Comparison of ENCODE assay signal across 8 cellular contexts in the genomic region with DNA sequence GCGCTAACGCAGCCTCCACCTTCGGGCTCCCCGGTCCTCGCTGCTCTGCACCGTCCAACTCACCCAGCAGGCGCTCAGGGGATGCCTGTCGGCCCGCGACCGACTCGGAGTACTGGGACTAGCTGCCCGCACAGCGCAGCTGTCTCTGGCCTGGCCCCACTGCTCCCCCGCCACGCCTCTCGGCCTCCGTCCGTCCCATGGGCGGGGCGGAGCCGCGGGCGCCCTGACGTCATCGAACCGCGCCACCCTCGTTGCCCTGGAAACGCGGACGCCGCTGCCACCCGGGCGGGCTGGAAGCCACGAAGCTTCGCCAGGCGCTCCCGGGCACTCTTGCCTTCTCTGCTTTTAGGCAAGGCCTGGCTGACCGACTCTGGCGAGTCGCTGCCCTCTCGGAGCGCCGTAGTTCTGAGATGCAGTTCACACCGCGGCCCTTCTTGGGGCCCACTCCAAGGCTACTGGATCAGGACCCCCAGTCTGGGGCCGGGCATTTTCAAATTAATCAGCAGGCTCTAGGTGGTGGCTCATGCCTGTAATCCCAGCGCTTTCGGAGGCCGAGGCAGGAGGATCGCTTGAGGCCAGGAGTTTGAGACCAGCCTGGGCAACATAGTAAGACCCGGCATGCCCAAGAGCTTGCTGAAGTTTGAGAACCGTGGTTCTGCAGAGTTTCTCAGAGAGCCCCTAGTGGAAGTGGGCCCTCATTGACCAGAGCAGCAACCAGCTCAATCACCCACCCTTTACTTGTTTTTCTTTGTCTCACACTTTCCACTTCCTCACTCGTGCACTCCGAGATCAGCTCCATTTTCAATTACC. TPM values are rescaled to one million over a fixed set of nuclear protein-coding genes. Genes with fewer than 3 reads are reported as not detected.
DNase-seq lines count a peak whose midpoint lies in the region; ATAC-seq and TF ChIP-seq lines count a peak whose summit lies in the region.

No MANE protein-coding gene starts in this region.

- H3K27me3 ChIP-seq in left ventricle myocardium inferior (ENCODE audit: low read depth) (no peaks in the 10 kb centered on the region), psoas muscle (ENCODE audit: insufficient read depth in 3 of 3, low read length in 2 of 3) (no peaks in the 10 kb centered on the region), uterus (no peaks in the 10 kb centered on the region)

- CTCF ChIA-PET in T-cell (lab: Charles Lee), result interaction anchor here in 1 of 2 donors (0.8 to 1.4 kb wide), 2 partner anchors 8 to 12 kb away, joined by 3 to 6 read pairs; partner anchors contain the start of genes ACOX3 and TRMT44

- peak in 1 of 2 donors; percentile 75 for TF ChIP-seq POLR2A in uterus (IDR thresholded peaks at IDR 0.05)

- no peaks in the 10 kb centered on the region for H3K27me3 Mint-ChIP-seq in T-cell

- H3K9me3 Mint-ChIP-seq in T-cell, result no peaks in the 10 kb centered on the region

- H3K36me3 Mint-ChIP-seq in T-cell, result peaks cover 2% of the 10 kb centered on the region

- H3K36me3 ChIP-seq in left ventricle myocardium inferior, result peaks cover 9% of the 10 kb centered on the region
- peaks cover 0 to 5% of the 10 kb centered on the region in 2 donors for H3K36me3 ChIP-seq in psoas muscle (ENCODE audit: insufficient read depth in 1 of 2, low read depth in 1 of 2)
- H3K36me3 ChIP-seq in uterus, result no peaks in the 10 kb centered on the region

- WGBS in psoas muscle, 3 donors, result 1 to 2% (median 2%) methylated on average over 46 to 56 of the region's 56 CpGs

- ATAC-seq in GM18498 (IDR thresholded peaks at IDR 0.05; ENCODE audit: unreplicated experiment) (peak; percentile 94), HG02852 (IDR thresholded peaks at IDR 0.05; ENCODE audit: unreplicated experiment) (peak; percentile 93), T-cell (replicated peaks in 1 of 4) (peak; percentile 92 to 96 (median 94)), psoas muscle (peak; percentile 96 to 99 (median 98))

- POLR2A ChIA-PET in T-cell (lab: Charles Lee), result interaction anchor here in 1 of 2 donors (0.6 kb wide), 1 partner anchor 10 kb away, joined by 4 read pairs; no protein-coding TSS in a partner anchor

- peaks cover 55% of the 10 kb centered on the region for H3K4me1 ChIP-seq in left ventricle myocardium inferior
- peaks cover 9% of the 10 kb centered on the region for H3K4me1 ChIP-seq in psoas muscle
- H3K4me1 ChIP-seq in uterus, result peaks cover 0 to 9% of the 10 kb centered on the region in 2 donors

- peak overlapping the region; percentile 77 to 90 for H3K27ac Mint-ChIP-seq in T-cell

- peak overlapping the region; percentile 94 for H3K27ac ChIP-seq in left ventricle myocardium inferior (replicated peaks)
- H3K27ac ChIP-seq in psoas muscle, result peak overlapping the region; percentile 92
- peak overlapping the region; percentile 54 to 65 for H3K27ac ChIP-seq in uterus

- peak; percentile 84 for DNase-seq in NCI-H146 (lab: John Stamatoyannopoulos, UW)
- peak; percentile 67 to 96 (median 83) for DNase-seq in T-cell
- DNase-seq in amniotic stem cell (lab: John Stamatoyannopoulos, UW), result peak; percentile 63
- DNase-seq in left ventricle myocardium inferior, result peak; percentile 89
- peak; percentile 89 to 96 for DNase-seq in psoas muscle
- peak; percentile 78 to 90 for DNase-seq in uterus

- TF ChIP-seq CTCF in left ventricle myocardium inferior (IDR thresholded peaks at IDR 0.05; ENCODE audit: borderline replicate concordance), result peak; percentile 20
- TF ChIP-seq CTCF in psoas muscle (IDR thresholded peaks at IDR 0.05), result peak; percentile 16
- peak in 1 of 4 experiments; percentile 6 for TF ChIP-seq CTCF in uterus (IDR thresholded peaks at IDR 0.05)

- intact Hi-C loops in left ventricle myocardium inferior (cut with micrococcal nuclease) (no loop called here), psoas muscle (cut with DNase I) (no loop called here), uterus (cut with DNase I; ENCODE audit: low total_unique reads) (no loop called here)

- peaks cover 35 to 37% (median 37%) of the 10 kb centered on the region in 3 donors for H3K4me1 Mint-ChIP-seq in T-cell

- peak overlapping the region; percentile 90 to 92 (median 92) for H3K4me3 Mint-ChIP-seq in T-cell

- H3K4me3 ChIP-seq in left ventricle myocardium inferior (peak overlapping the region; percentile 94), psoas muscle (peak overlapping the region; percentile 85), uterus (peak overlapping the region; percentile 60 to 76)

- H3K9me3 ChIP-seq in left ventricle myocardium inferior (replicated peaks) (no peaks in the 10 kb centered on the region), psoas muscle (no peaks in the 10 kb centered on the region), uterus (no peaks in the 10 kb centered on the region)

RNA-seq across cellular contexts. Expression of gene ACOX3, which starts 12.0 kb away (rescaled TPM):
- total RNA-seq in T-cell (10 to 100 TPM in 4 of 5 donors, 1 to 10 TPM in 1; 9.4 to 20.7 (median 15.8) TPM), left ventricle myocardium inferior (22.0 TPM), psoas muscle (10 to 100 TPM; 10.3 to 18.8 (median 12.6) TPM), uterus (10 to 100 TPM; 17.9 to 31.1 (median 22.5) TPM)
- polyA plus RNA-seq in psoas muscle, result 10 to 100 TPM in 1 of 3 donors, 1 to 10 TPM in 2; 5.6 to 10.8 (median 8.1) TPM

RNA-seq across cellular contexts. Expression of gene TRMT44, which starts 12.1 kb away (rescaled TPM):
- 10 to 100 TPM; 25.6 to 40.9 (median 35.3) TPM for total RNA-seq in T-cell
- total RNA-seq in left ventricle myocardium inferior, result 9.2 TPM
- total RNA-seq in psoas muscle, result 1 to 10 TPM; 5.4 to 9.1 (median 6.8) TPM
- polyA plus RNA-seq in psoas muscle, result 1 to 10 TPM; 3.4 to 5.0 (median 3.6) TPM
- total RNA-seq in uterus, result 10 to 100 TPM in 3 of 4 donors, 1 to 10 TPM in 1; 3.3 to 38.8 (median 32.3) TPM

Comparison
In these comparisons a context has a peak if more than half of its experiments do, and no peak if none do; other contexts are left out.
1. Peak in every context shown above with its lines: DNase-seq, ATAC-seq, H3K4me3 ChIP-seq and H3K27ac ChIP-seq.